ENCODE assay signal across 18 cellular contexts in the genomic region with DNA sequence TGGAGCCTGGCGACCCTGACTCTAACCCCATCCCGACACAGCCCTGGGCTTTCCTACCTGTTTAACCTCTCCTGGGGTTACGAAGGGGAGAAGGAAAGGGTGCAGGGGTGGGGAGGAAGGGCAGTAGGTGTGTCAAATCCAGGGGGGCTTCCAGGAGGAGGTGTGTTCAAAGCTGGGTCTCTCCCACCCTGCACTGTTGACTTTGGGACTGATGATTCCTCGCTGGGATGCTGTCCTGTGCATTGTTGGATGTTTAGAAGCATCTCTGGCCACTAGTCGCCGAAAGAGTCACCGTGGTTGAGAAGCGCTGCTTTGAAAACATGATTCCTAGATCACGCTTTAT. TPM values are rescaled to one million over a fixed set of nuclear protein-coding genes. Genes with fewer than 3 reads are reported as not detected.
DNase-seq lines count a peak whose midpoint lies in the region; ATAC-seq, FAIRE-seq and TF ChIP-seq lines count a peak whose summit lies in the region.
"Had no signal": no experiment of that assay in that cellular context is flagged by ENCODE, and none has a peak within 500 bp of the region (broad histone marks: within the 10 kb centered on the region; RNA-seq: fewer than 3 reads in every experiment).

No MANE protein-coding gene starts in this region.

- peak overlapping the region; percentile 53 for H3K4me3 Mint-ChIP-seq in activated CD8-positive, alpha-beta T cell treated with anti-CD3 and anti-CD28 coated beads, Interleukin-2, amount 10 ng/mL, durations not matched to agents 7 days and 5 days
- peak overlapping the region; percentile 71 for H3K4me3 Mint-ChIP-seq in memory B cell
- H3K4me3 Mint-ChIP-seq: GM23338 had no signal

- no peak for ATAC-seq in right lobe of liver
- ATAC-seq in activated CD8-positive, alpha-beta T cell treated with anti-CD3 and anti-CD28 coated beads, Interleukin-2, amount 10 ng/mL, durations not matched to agents 7 days and 5 days: no peak
- ATAC-seq in memory B cell (ENCODE audit: low read depth): no peak
- no peak for ATAC-seq in upper lobe of left lung (ENCODE audit: low FRiP score in 2 of 2)

- H3K27ac Mint-ChIP-seq in activated CD8-positive, alpha-beta T cell treated with anti-CD3 and anti-CD28 coated beads, Interleukin-2, amount 10 ng/mL, durations not matched to agents 7 days and 5 days: peak overlapping the region; percentile 86
- H3K27ac Mint-ChIP-seq in memory B cell: peak overlapping the region; percentile 97
- H3K27ac Mint-ChIP-seq: GM23338 had no signal

- H3K9me3 Mint-ChIP-seq in activated CD8-positive, alpha-beta T cell treated with anti-CD3 and anti-CD28 coated beads, Interleukin-2, amount 10 ng/mL, durations not matched to agents 7 days and 5 days (ENCODE audit: insufficient read depth): no peaks in the 10 kb centered on the region
- H3K9me3 Mint-ChIP-seq in memory B cell: no peaks in the 10 kb centered on the region
- H3K9me3 Mint-ChIP-seq: GM23338 had no signal

- no peak for TF ChIP-seq EP300 in upper lobe of left lung (IDR thresholded peaks at IDR 0.05)

- no peak for TF ChIP-seq POLR2A in right lobe of liver (IDR thresholded peaks at IDR 0.05)
- no peak for TF ChIP-seq POLR2A in upper lobe of left lung (IDR thresholded peaks at IDR 0.05)
- TF ChIP-seq POLR2A in H54 (IDR thresholded peaks at IDR 0.05; ENCODE audit: low read depth, low read length): no peak

- H3K9me3 ChIP-seq in liver (ENCODE audit: control insufficient read depth in 4 of 4, low read length in 3 of 4): no peaks in the 10 kb centered on the region
- H3K9me3 ChIP-seq in right lobe of liver: no peaks in the 10 kb centered on the region
- no peaks in the 10 kb centered on the region for H3K9me3 ChIP-seq in upper lobe of left lung

- no peaks in the 10 kb centered on the region for H3K27me3 ChIP-seq in liver (ENCODE audit: control insufficient read depth in 4 of 4, insufficient read depth in 4 of 4, low read length in 3 of 4)
- H3K27me3 ChIP-seq in right lobe of liver: no peaks in the 10 kb centered on the region
- H3K27me3 ChIP-seq in upper lobe of left lung: no peaks in the 10 kb centered on the region
- H3K27me3 ChIP-seq: brain microvascular endothelial cell had no signal

- 81% methylated on average over 9 of the region's 9 CpGs for WGBS in liver
- WGBS in right lobe of liver (ENCODE audit: insufficient coverage, low coverage, low lambda C conversion rate, missing lambda C conversion rate): 64% methylated on average over 3 of the region's 9 CpGs
- 71 to 72% methylated on average over 9 of the region's 9 CpGs for WGBS in upper lobe of left lung, 2 donors

- no peak for FAIRE-seq in H54 (lab: Jason Lieb, UNC)

- H3K4me1 Mint-ChIP-seq in activated CD8-positive, alpha-beta T cell treated with anti-CD3 and anti-CD28 coated beads, Interleukin-2, amount 10 ng/mL, durations not matched to agents 7 days and 5 days (ENCODE audit: low read depth): peaks cover 33% of the 10 kb centered on the region
- H3K4me1 Mint-ChIP-seq in memory B cell: peaks cover 65% of the 10 kb centered on the region
- H3K4me1 Mint-ChIP-seq: GM23338 had no signal

- H3K36me3 ChIP-seq in liver (ENCODE audit: control insufficient read depth in 4 of 4, insufficient read depth in 3 of 4, low read depth in 1 of 4, low read length in 3 of 4): no peaks in the 10 kb centered on the region
- no peaks in the 10 kb centered on the region for H3K36me3 ChIP-seq in right lobe of liver
- no peaks in the 10 kb centered on the region for H3K36me3 ChIP-seq in upper lobe of left lung
- H3K36me3 ChIP-seq: brain microvascular endothelial cell, WERI-Rb-1 had no signal

- no peaks in the 10 kb centered on the region for H3K36me3 Mint-ChIP-seq in activated CD8-positive, alpha-beta T cell treated with anti-CD3 and anti-CD28 coated beads, Interleukin-2, amount 10 ng/mL, durations not matched to agents 7 days and 5 days (ENCODE audit: low read depth)
- H3K36me3 Mint-ChIP-seq in memory B cell: no peaks in the 10 kb centered on the region

- TF ChIP-seq RAD21 in liver (IDR thresholded peaks at IDR 0.05): no peak

- peak overlapping the region; percentile 17 to 48 for H3K27ac ChIP-seq in liver (ENCODE audit: low read depth in 1 of 2, low read length in 2 of 2)
- peak overlapping the region in 1 of 3 donors; percentile 57 for H3K27ac ChIP-seq in right lobe of liver
- H3K27ac ChIP-seq in upper lobe of left lung: peak overlapping the region; percentile 40 to 79 (median 56)
- H3K27ac ChIP-seq in caudate nucleus (ENCODE audit: low read depth, low read length): no peak overlapping the region
- H3K27ac ChIP-seq: brain microvascular endothelial cell, PC-9, WERI-Rb-1 had no signal

- H3K4me3 ChIP-seq in liver (ENCODE audit: low read depth in 1 of 3, low read length in 3 of 3) (no peak overlapping the region), right lobe of liver (no peak overlapping the region), upper lobe of left lung (no peak overlapping the region)
- H3K4me3 ChIP-seq: GM23338, PC-9 had no signal

- POLR2A ChIA-PET in activated CD8-positive, alpha-beta T cell treated with anti-CD3 and anti-CD28 coated beads, Interleukin-2, amount 10 ng/mL, durations not matched to agents 7 days and 5 days (lab: Charles Lee): interaction anchor here (0.7 to 1.1 kb wide), 3 partner anchors 9 to 732 kb away, joined by 3 read pairs; partner anchors contain the start of genes PET100 and XAB2

- peaks cover 22% of the 10 kb centered on the region for H3K27me3 Mint-ChIP-seq in activated CD8-positive, alpha-beta T cell treated with anti-CD3 and anti-CD28 coated beads, Interleukin-2, amount 10 ng/mL, durations not matched to agents 7 days and 5 days (ENCODE audit: low read depth)
- no peaks in the 10 kb centered on the region for H3K27me3 Mint-ChIP-seq in memory B cell

- H3K9ac ChIP-seq in liver (ENCODE audit: low read depth in 1 of 2, low read length in 2 of 2): no peak overlapping the region

- intact Hi-C loops in right lobe of liver (cut with DNase I): no loop called here

- DNase-seq in right lobe of liver (no peak), memory B cell (ENCODE audit: low spot score in 2 of 2) (no peak), upper lobe of left lung (no peak), iPS-NIHi11 (ENCODE audit: low spot score) (no peak), caudate nucleus (lab: John Stamatoyannopoulos, UW) (no peak), H54 (ENCODE audit: insufficient read length, low spot score) (no peak)
- no peak for DNase-seq in activated CD8-positive, alpha-beta T cell treated with anti-CD3 and anti-CD28 coated beads, Interleukin-2, amount 10 ng/mL, durations not matched to agents 7 days and 5 days
- DNase-seq: brain microvascular endothelial cell, DMS53, NCI-H2029 treated with DMSO at 0.1 percent for 48 hours, NCI-H526 treated with DMSO at 0.1 percent for 48 hours, PC-9, WERI-Rb-1 had no signal

- H3K4me1 ChIP-seq in liver (ENCODE audit: control insufficient read depth in 4 of 4, insufficient read depth in 4 of 4, low read length in 3 of 4) (no peaks in the 10 kb centered on the region), right lobe of liver (no peaks in the 10 kb centered on the region), upper lobe of left lung (peaks cover 4 to 21% (median 19%) of the 10 kb centered on the region in 4 donors)

- TF ChIP-seq CTCF in liver (IDR thresholded peaks at IDR 0.05; ENCODE audit: low read depth, low read length, missing input control) (no peak), right lobe of liver (IDR thresholded peaks at IDR 0.05) (no peak), upper lobe of left lung (IDR thresholded peaks at IDR 0.05) (no peak)

- CTCF ChIA-PET in activated CD8-positive, alpha-beta T cell treated with anti-CD3 and anti-CD28 coated beads, Interleukin-2, amount 10 ng/mL, durations not matched to agents 7 days and 5 days (lab: Charles Lee): interaction anchor here (1.0 to 1.6 kb wide), 2 partner anchors 26 to 95 kb away, joined by 3 to 6 read pairs; partner anchors contain the start of gene TRAPPC5

RNA-seq across cellular contexts. Expression of gene FCER2, which starts 4.2 kb away (rescaled TPM):
- total RNA-seq in liver: under 1 TPM in 1 of 2 donors, not detected in 1; 0.14 TPM
- polyA plus RNA-seq in liver: not detected
- under 1 TPM in 2 of 6 experiments, not detected in 4; 0.18 to 0.29 TPM for total RNA-seq in right lobe of liver
- under 1 TPM; 0.29 to 0.31 TPM for total RNA-seq in activated CD8-positive, alpha-beta T cell treated with anti-CD3 and anti-CD28 coated beads, Interleukin-2, amount 10 ng/mL, durations not matched to agents 7 days and 5 days
- 1 to 10 TPM in 1 of 6 donors, under 1 TPM in 1, not detected in 4; 0.83 to 2.9 TPM for total RNA-seq in upper lobe of left lung
- total RNA-seq: GM23338, HT1080, MCF 10A, PC-9, renal cortical epithelial cell had no signal

RNA-seq across cellular contexts. Expression of gene TRAPPC5, which starts 25.5 kb away (rescaled TPM):
- total RNA-seq in liver (10 to 100 TPM; 22.5 to 38.3 TPM), right lobe of liver (10 to 100 TPM; 41.7 to 66.5 (median 52.0) TPM), upper lobe of left lung (100 to 1,000 TPM in 1 of 6 donors, 10 to 100 TPM in 5; 33.9 to 105 (median 52.0) TPM)
- 100 to 1,000 TPM in 1 of 2 donors, 10 to 100 TPM in 1; 72.1 to 130 TPM for polyA plus RNA-seq in liver
- total RNA-seq in activated CD8-positive, alpha-beta T cell treated with anti-CD3 and anti-CD28 coated beads, Interleukin-2, amount 10 ng/mL, durations not matched to agents 7 days and 5 days: 10 to 100 TPM; 92.8 to 95.1 TPM

RNA-seq across cellular contexts. Expression of gene CLEC4G, which starts 25.8 kb away (rescaled TPM):
- 10 to 100 TPM in 1 of 2 donors, 1 to 10 TPM in 1; 7.7 to 43.9 TPM for total RNA-seq in liver
- polyA plus RNA-seq in liver: 10 to 100 TPM; 47.4 to 69.0 TPM
- 10 to 100 TPM; 25.7 to 59.0 (median 38.2) TPM for total RNA-seq in right lobe of liver
- total RNA-seq in activated CD8-positive, alpha-beta T cell treated with anti-CD3 and anti-CD28 coated beads, Interleukin-2, amount 10 ng/mL, durations not matched to agents 7 days and 5 days: not detected
- 1 to 10 TPM in 3 of 6 donors, under 1 TPM in 1, not detected in 2; 0.40 to 2.5 (median 1.5) TPM for total RNA-seq in upper lobe of left lung
- total RNA-seq: HT1080, MCF 10A, PC-9, renal cortical epithelial cell had no signal

RNA-seq across cellular contexts. Expression of gene MCEMP1, which starts 29.3 kb away (rescaled TPM):
- total RNA-seq in liver (under 1 TPM; 0.42 to 0.92 TPM), right lobe of liver (under 1 TPM; 0.11 to 0.86 (median 0.34) TPM), upper lobe of left lung (100 to 1,000 TPM in 2 of 6 donors, 10 to 100 TPM in 3, 1 to 10 TPM in 1; 9.4 to 160 (median 36.6) TPM)
- under 1 TPM; 0.29 to 0.54 TPM for polyA plus RNA-seq in liver
- total RNA-seq in activated CD8-positive, alpha-beta T cell treated with anti-CD3 and anti-CD28 coated beads, Interleukin-2, amount 10 ng/mL, durations not matched to agents 7 days and 5 days: not detected
- total RNA-seq: GM23338, HT1080, PC-9, renal cortical epithelial cell had no signal
- polyA plus RNA-seq: GM23338 had no signal

RNA-seq across cellular contexts. Expression of gene RETN, which starts 37.3 kb away (rescaled TPM):
- total RNA-seq in liver: 10 to 100 TPM in 1 of 2 donors, not detected in 1; 11.5 TPM
- 1 to 10 TPM in 1 of 2 donors, not detected in 1; 1.9 TPM for polyA plus RNA-seq in liver
- total RNA-seq in right lobe of liver: 1 to 10 TPM in 1 of 6 experiments, under 1 TPM in 1, not detected in 4; 0.63 to 2.4 TPM
- total RNA-seq in activated CD8-positive, alpha-beta T cell treated with anti-CD3 and anti-CD28 coated beads, Interleukin-2, amount 10 ng/mL, durations not matched to agents 7 days and 5 days: 1 to 10 TPM; 2.2 to 3.0 TPM
- 10 to 100 TPM in 3 of 6 donors, 1 to 10 TPM in 3; 2.5 to 59.2 (median 13.8) TPM for total RNA-seq in upper lobe of left lung
- total RNA-seq: GM23338, HT1080, MCF 10A, PC-9, renal cortical epithelial cell had no signal
- polyA plus RNA-seq: GM23338 had no signal
